14 cellular contexts compared by ENCODE assay signal in genomic region chr6:42805297-42805861, GRCh38. TPM values are rescaled to one million over a fixed set of nuclear protein-coding genes. Genes with fewer than 3 reads are reported as not detected.
DNase-seq lines count a peak whose midpoint lies in the region; ATAC-seq, FAIRE-seq and TF ChIP-seq lines count a peak whose summit lies in the region.
"Had no signal": no experiment of that assay in that cellular context is flagged by ENCODE, and none has a peak within 500 bp of the region (broad histone marks: within the 10 kb centered on the region; RNA-seq: fewer than 3 reads in every experiment).

No MANE protein-coding gene starts in this region.

- H3K9ac ChIP-seq in kidney (ENCODE audit: low read length in 2 of 2): no peak overlapping the region

- intact Hi-C loops in naive thymus-derived CD4-positive, alpha-beta T cell (cut with micrococcal nuclease): no loop called here
- intact Hi-C loops in kidney (cut with DNase I): no loop called here

- no peak for TF ChIP-seq CTCF in kidney (IDR thresholded peaks at IDR 0.05; ENCODE audit: borderline replicate concordance, extremely low read depth, insufficient read depth)

- POLR2A ChIA-PET in naive thymus-derived CD4-positive, alpha-beta T cell (lab: Charles Lee): interaction anchor here (1.1 kb wide), 1 partner anchor 13 kb away, joined by 4 read pairs; no protein-coding TSS in a partner anchor

- no peaks in the 10 kb centered on the region for H3K27me3 Mint-ChIP-seq in CD4-positive, CD25-positive, alpha-beta regulatory T cell
- H3K27me3 Mint-ChIP-seq in activated T-helper 17 cell treated with anti-CD3 and anti-CD28 coated beads, Interleukin-2, amount 50 U/mL, for 72 hours: no peaks in the 10 kb centered on the region
- no peaks in the 10 kb centered on the region for H3K27me3 Mint-ChIP-seq in naive thymus-derived CD4-positive, alpha-beta T cell

- no peaks in the 10 kb centered on the region for H3K9me3 ChIP-seq in CD4-positive, CD25-positive, alpha-beta regulatory T cell (ENCODE audit: control insufficient read depth in 2 of 2, low read length in 2 of 2)
- H3K9me3 ChIP-seq in naive thymus-derived CD4-positive, alpha-beta T cell (ENCODE audit: control insufficient read depth in 2 of 3, low read length in 3 of 3): no peaks in the 10 kb centered on the region
- no peaks in the 10 kb centered on the region for H3K9me3 ChIP-seq in kidney (ENCODE audit: control insufficient read depth in 1 of 2, low read length in 2 of 2)

- H3K4me1 Mint-ChIP-seq in CD4-positive, CD25-positive, alpha-beta regulatory T cell: peaks cover 20 to 40% (median 24%) of the 10 kb centered on the region in 4 donors
- H3K4me1 Mint-ChIP-seq in activated T-helper 17 cell treated with anti-CD3 and anti-CD28 coated beads, Interleukin-2, amount 50 U/mL, for 72 hours: no peaks in the 10 kb centered on the region
- H3K4me1 Mint-ChIP-seq in naive thymus-derived CD4-positive, alpha-beta T cell: peaks cover 4 to 31% (median 19%) of the 10 kb centered on the region in 7 donors

- peaks cover 8% of the 10 kb centered on the region for H3K36me3 Mint-ChIP-seq in CD4-positive, CD25-positive, alpha-beta regulatory T cell
- peaks cover 6% of the 10 kb centered on the region for H3K36me3 Mint-ChIP-seq in activated T-helper 17 cell treated with anti-CD3 and anti-CD28 coated beads, Interleukin-2, amount 50 U/mL, for 72 hours (ENCODE audit: low read depth)
- peaks cover 0 to 15% (median 6%) of the 10 kb centered on the region in 5 donors for H3K36me3 Mint-ChIP-seq in naive thymus-derived CD4-positive, alpha-beta T cell

- H3K27ac ChIP-seq in CD4-positive, CD25-positive, alpha-beta regulatory T cell (ENCODE audit: insufficient read depth, low read length, poor library complexity, severe bottlenecking): no peak overlapping the region
- no peak overlapping the region for H3K27ac ChIP-seq in naive thymus-derived CD4-positive, alpha-beta T cell (ENCODE audit: low read depth, low read length)
- H3K27ac ChIP-seq in kidney (ENCODE audit: low read depth in 2 of 2, low read length in 2 of 2): no peak overlapping the region

- no peak overlapping the region for H3K4me3 ChIP-seq in CD4-positive, CD25-positive, alpha-beta regulatory T cell (ENCODE audit: low read depth, low read length)
- no peak overlapping the region for H3K4me3 ChIP-seq in naive thymus-derived CD4-positive, alpha-beta T cell (ENCODE audit: low read length)
- no peak overlapping the region for H3K4me3 ChIP-seq in kidney (ENCODE audit: low read length in 2 of 2)

- DNase-seq in CD4-positive, CD25-positive, alpha-beta regulatory T cell: no peak
- DNase-seq in COLO668 (lab: John Stamatoyannopoulos, UW; ENCODE audit: unreplicated experiment) (peak; percentile 35), G401 (ENCODE audit: low spot score) (no peak), RPMI8226 (no peak), kidney (no peak), NCI-H1694 (lab: John Stamatoyannopoulos, UW) (no peak)
- no peak for DNase-seq in naive thymus-derived CD4-positive, alpha-beta T cell
- DNase-seq: KBM-7, NCI-H1092, NCI-H187, NCI-H446 had no signal

- CTCF ChIA-PET in naive thymus-derived CD4-positive, alpha-beta T cell (lab: Charles Lee): interaction anchor here (0.6 kb wide), 1 partner anchor 22 kb away, joined by 3 read pairs; no protein-coding TSS in a partner anchor

- in situ Hi-C loops in G401 (cut with HindIII; ENCODE audit: low sequenced_read_pairs): no loop called here

- H3K27ac Mint-ChIP-seq in CD4-positive, CD25-positive, alpha-beta regulatory T cell: peak overlapping the region in 2 of 3 donors; percentile 34 to 64
- H3K27ac Mint-ChIP-seq in activated T-helper 17 cell treated with anti-CD3 and anti-CD28 coated beads, Interleukin-2, amount 50 U/mL, for 72 hours: peak overlapping the region; percentile 45
- peak overlapping the region in 6 of 9 donors; percentile 8 to 77 (median 36) for H3K27ac Mint-ChIP-seq in naive thymus-derived CD4-positive, alpha-beta T cell

- no peaks in the 10 kb centered on the region for H3K9me3 Mint-ChIP-seq in CD4-positive, CD25-positive, alpha-beta regulatory T cell
- H3K9me3 Mint-ChIP-seq in activated T-helper 17 cell treated with anti-CD3 and anti-CD28 coated beads, Interleukin-2, amount 50 U/mL, for 72 hours: no peaks in the 10 kb centered on the region
- H3K9me3 Mint-ChIP-seq in naive thymus-derived CD4-positive, alpha-beta T cell: no peaks in the 10 kb centered on the region

- H3K36me3 ChIP-seq in CD4-positive, CD25-positive, alpha-beta regulatory T cell (ENCODE audit: control insufficient read depth, insufficient read depth, low read length): no peaks in the 10 kb centered on the region
- peaks cover 0 to 5% (median 0%) of the 10 kb centered on the region in 3 experiments for H3K36me3 ChIP-seq in naive thymus-derived CD4-positive, alpha-beta T cell (ENCODE audit: control insufficient read depth in 2 of 3, insufficient read depth in 3 of 3, low read length in 3 of 3)
- peaks cover 0 to 3% of the 10 kb centered on the region in 2 donors for H3K36me3 ChIP-seq in kidney (ENCODE audit: control insufficient read depth in 1 of 2, insufficient read depth in 2 of 2, low read length in 2 of 2)

- no peak for FAIRE-seq in kidney (lab: Jason Lieb, UNC)
- FAIRE-seq: H1 had no signal

- H3K4me3 Mint-ChIP-seq in CD4-positive, CD25-positive, alpha-beta regulatory T cell: no peak overlapping the region
- H3K4me3 Mint-ChIP-seq in activated T-helper 17 cell treated with anti-CD3 and anti-CD28 coated beads, Interleukin-2, amount 50 U/mL, for 72 hours: no peak overlapping the region
- peak overlapping the region in 1 of 10 donors; percentile 27 for H3K4me3 Mint-ChIP-seq in naive thymus-derived CD4-positive, alpha-beta T cell
- H3K4me3 Mint-ChIP-seq: CD14-positive monocyte had no signal

- ATAC-seq in CD4-positive, CD25-positive, alpha-beta regulatory T cell (ENCODE audit: low read depth in 2 of 2): no peak
- ATAC-seq in activated T-helper 17 cell treated with anti-CD3 and anti-CD28 coated beads, Interleukin-2, amount 50 U/mL, for 72 hours (replicated peaks): no peak
- no peak for ATAC-seq in naive thymus-derived CD4-positive, alpha-beta T cell

- no peaks in the 10 kb centered on the region for H3K27me3 ChIP-seq in CD4-positive, CD25-positive, alpha-beta regulatory T cell (ENCODE audit: control insufficient read depth, insufficient read depth, low read length)
- no peaks in the 10 kb centered on the region for H3K27me3 ChIP-seq in naive thymus-derived CD4-positive, alpha-beta T cell (ENCODE audit: control insufficient read depth in 2 of 2, insufficient read depth in 2 of 2, low read length in 2 of 2)

- no peaks in the 10 kb centered on the region for H3K4me1 ChIP-seq in CD4-positive, CD25-positive, alpha-beta regulatory T cell (ENCODE audit: control insufficient read depth, insufficient read depth, low read length, poor library complexity, severe bottlenecking)
- H3K4me1 ChIP-seq in naive thymus-derived CD4-positive, alpha-beta T cell (ENCODE audit: control insufficient read depth in 2 of 2, insufficient read depth in 2 of 2, low read length in 2 of 2): no peaks in the 10 kb centered on the region
- H3K4me1 ChIP-seq in kidney (ENCODE audit: control insufficient read depth in 1 of 2, insufficient read depth in 1 of 2, low read depth in 1 of 2, low read length in 2 of 2): peaks cover 2 to 5% of the 10 kb centered on the region in 2 donors

RNA-seq across cellular contexts. Expression of gene BICRAL, which starts 23.5 kb away (rescaled TPM):
- 47.0 TPM for total RNA-seq in CD4-positive, CD25-positive, alpha-beta regulatory T cell
- polyA plus RNA-seq in CD4-positive, CD25-positive, alpha-beta regulatory T cell: 1 to 10 TPM; 3.3 to 3.8 (median 3.4) TPM
- 10 to 100 TPM; 16.7 to 19.3 TPM for total RNA-seq in activated T-helper 17 cell treated with anti-CD3 and anti-CD28 coated beads, Interleukin-2, amount 50 U/mL, for 72 hours
- 10 to 100 TPM; 26.2 to 35.5 (median 31.8) TPM for total RNA-seq in naive thymus-derived CD4-positive, alpha-beta T cell
- 1 to 10 TPM; 2.4 to 5.0 TPM for polyA plus RNA-seq in naive thymus-derived CD4-positive, alpha-beta T cell
- 0.37 and 1.6 TPM in 2 replicates for total RNA-seq in G401 (2014; rRNA removed; shearing (Covaris generic))
- 20.9 TPM for total RNA-seq in kidney
- 2.7 TPM for polyA plus RNA-seq in kidney (ENCODE audit: insufficient read depth, low read depth, low replicate concordance)

RNA-seq across cellular contexts. Expression of gene TBCC, which starts 59.5 kb away (rescaled TPM):
- 89.2 TPM for total RNA-seq in CD4-positive, CD25-positive, alpha-beta regulatory T cell
- 100 to 1,000 TPM; 117 to 136 (median 134) TPM for polyA plus RNA-seq in CD4-positive, CD25-positive, alpha-beta regulatory T cell
- total RNA-seq in activated T-helper 17 cell treated with anti-CD3 and anti-CD28 coated beads, Interleukin-2, amount 50 U/mL, for 72 hours: 10 to 100 TPM; 16.6 to 17.7 TPM
- total RNA-seq in naive thymus-derived CD4-positive, alpha-beta T cell: 10 to 100 TPM; 39.6 to 74.8 (median 71.4) TPM
- 100 to 1,000 TPM; 103 to 119 TPM for polyA plus RNA-seq in naive thymus-derived CD4-positive, alpha-beta T cell
- 57.7 and 73.2 TPM in 2 replicates for total RNA-seq in G401 (2014; rRNA removed; shearing (Covaris generic))
- total RNA-seq in kidney: 21.2 TPM
- 17.6 TPM for polyA plus RNA-seq in kidney (ENCODE audit: insufficient read depth, low read depth, low replicate concordance)
